Comparison of ENCODE assay signal across 23 cellular contexts in the genomic region with DNA sequence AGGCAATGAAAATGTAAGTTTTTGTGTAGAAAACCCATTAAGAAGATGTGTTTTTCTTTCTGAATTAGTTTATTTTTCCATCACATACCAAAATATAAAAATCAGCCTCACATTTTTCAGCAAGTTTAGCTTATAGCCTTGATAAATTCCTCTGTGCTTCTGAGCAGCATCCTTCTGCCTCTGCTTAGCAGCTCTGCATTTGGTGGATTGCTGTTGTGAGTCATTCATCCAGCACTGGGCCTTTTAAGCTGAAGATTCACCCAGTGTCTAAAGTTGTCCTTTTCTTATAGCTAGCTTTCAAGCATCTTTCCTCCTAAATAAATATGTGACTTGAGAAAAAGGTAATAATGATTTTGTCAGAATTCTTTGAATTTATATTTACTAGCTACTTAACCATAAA.
A peak's percentile ranks its signal among the peaks of the same experiment; 100 is the strongest.
DNase-seq lines count a peak whose midpoint lies in the region; ATAC-seq, FAIRE-seq and TF ChIP-seq lines count a peak whose summit lies in the region.
"Had no signal": no experiment of that assay in that cellular context is flagged by ENCODE, and none has a peak within 500 bp of the region (broad histone marks: within the 10 kb centered on the region; RNA-seq: fewer than 3 reads in every experiment).

No MANE protein-coding gene starts in this region.

- TF ChIP-seq CTCF in choroid plexus epithelial cell (conservative IDR thresholded peaks at IDR 0.05; ENCODE audit: low read depth, low read length) = no peak
- TF ChIP-seq CTCF in keratinocyte (optimal IDR thresholded peaks at IDR 0.05 in 1 of 3, IDR thresholded peaks at IDR 0.05 in 1 of 3, conservative IDR thresholded peaks at IDR 0.05 in 1 of 3; ENCODE audit: extremely low read depth in 1 of 3, insufficient read depth in 2 of 3, low read length in 3 of 3) = no peak

- no peaks in the 10 kb centered on the region for H3K4me1 Mint-ChIP-seq in immature natural killer cell

- H3K9me1 ChIP-seq in keratinocyte (ENCODE audit: control insufficient read depth, extremely low read depth, insufficient read depth, low read length) = no peaks in the 10 kb centered on the region

- no peak overlapping the region for H2AFZ ChIP-seq in keratinocyte (ENCODE audit: control insufficient read depth, low read length)

- no peak overlapping the region for H3K4me3 Mint-ChIP-seq in immature natural killer cell
- H3K4me3 Mint-ChIP-seq: activated T-cell treated with anti-CD3 and anti-CD28 coated beads, Interleukin-2, amount 50 U/mL, for 4 hours; nephron had no signal

- no peaks in the 10 kb centered on the region for H3K27me3 ChIP-seq in keratinocyte (ENCODE audit: control insufficient read depth, extremely low read depth, insufficient read depth, low read length)
- H3K27me3 ChIP-seq: ascending aorta had no signal

- peaks cover 24 to 41% (median 31%) of the 10 kb centered on the region in 3 donors for H3K36me3 Mint-ChIP-seq in immature natural killer cell

- no peaks in the 10 kb centered on the region for H3K9me3 Mint-ChIP-seq in immature natural killer cell
- H3K9me3 Mint-ChIP-seq: activated T-cell treated with anti-CD3 and anti-CD28 coated beads, Interleukin-2, amount 50 U/mL, for 4 hours; nephron had no signal

- H3K4me1 ChIP-seq in keratinocyte (ENCODE audit: control insufficient read depth, extremely low read depth, insufficient read depth, low read length) = peaks cover 26% of the 10 kb centered on the region
- H3K4me1 ChIP-seq: ascending aorta, left ventricle myocardium inferior, prostate gland had no signal

- no peak overlapping the region for H3K9ac ChIP-seq in keratinocyte (ENCODE audit: control insufficient read depth, extremely low read depth, insufficient read depth, low read length)

- DNase-seq in AG08396 (ENCODE audit: low spot score) (peak; percentile 42), RKO (ENCODE audit: low spot score) (peak; percentile 22), choroid plexus epithelial cell (ENCODE audit: low read depth) (peak; percentile 70), keratinocyte (ENCODE audit: low read depth, low spot score) (no peak), globus pallidus (ENCODE audit: low spot score) (no peak), immature natural killer cell (no peak)
- no peak for DNase-seq in effector CD8-positive, alpha-beta T cell (lab: John Stamatoyannopoulos, UW)
- DNase-seq: activated naive CD4-positive, alpha-beta T cell treated with anti-CD3 and anti-CD28 coated beads, Interleukin-2, amount 50 U/mL, for 16 hours; activated T-cell treated with anti-CD3 and anti-CD28 coated beads, Interleukin-2, amount 50 U/mL, for 4 hours; cerebellar nuclear complex; effector CD4-positive, alpha-beta T cell; H7; left ventricle myocardium inferior; midbrain; NCI-H1092 treated with DMSO at 0.1 percent for 48 hours; NCI-H510A treated with DMSO at 0.1 percent for 48 hours had no signal

- no peaks in the 10 kb centered on the region for H4K20me1 ChIP-seq in keratinocyte (ENCODE audit: control insufficient read depth, extremely low read depth, insufficient read depth, low read length)

- ATAC-seq in GM21825 (IDR thresholded peaks at IDR 0.05; ENCODE audit: unreplicated experiment) = no peak
- ATAC-seq: A549; activated T-cell treated with anti-CD3 and anti-CD28 coated beads, Interleukin-2, amount 50 U/mL, for 4 hours had no signal

- H3K4me2 ChIP-seq in keratinocyte (ENCODE audit: control insufficient read depth, extremely low read depth, insufficient read depth, low read depth, low read length) = no peak overlapping the region
- H3K4me2 ChIP-seq: A549 had no signal

- dilution Hi-C loops in keratinocyte (cut with MboI; ENCODE audit: extremely low pct_ligation_motif_present, low sequenced_read_pairs) = no loop called here

- no peaks in the 10 kb centered on the region for H3K79me2 ChIP-seq in keratinocyte (ENCODE audit: control insufficient read depth, insufficient read depth, low read length)

- FAIRE-seq in keratinocyte (lab: Jason Lieb, UNC) = peak; percentile 26
- FAIRE-seq: A549, GM18507 had no signal

- H3K27ac ChIP-seq in keratinocyte (ENCODE audit: control insufficient read depth, insufficient read depth, low read length) = no peak overlapping the region
- H3K27ac ChIP-seq: A549, ascending aorta, C4-2B, left ventricle myocardium inferior, prostate gland had no signal

- H3K4me3 ChIP-seq in choroid plexus epithelial cell (ENCODE audit: low read depth, low read length) = no peak overlapping the region
- H3K4me3 ChIP-seq in keratinocyte (ENCODE audit: control insufficient read depth in 2 of 3, extremely low read depth in 1 of 3, insufficient read depth in 2 of 3, low read depth in 1 of 3, low read length in 3 of 3) = no peak overlapping the region
- H3K4me3 ChIP-seq: A549, ascending aorta, left ventricle myocardium inferior, prostate gland had no signal

- no peaks in the 10 kb centered on the region for H3K9me3 ChIP-seq in keratinocyte (ENCODE audit: control insufficient read depth, low read depth, low read length)
- H3K9me3 ChIP-seq: A549, ascending aorta, left ventricle myocardium inferior, prostate gland had no signal

- peaks cover 6 to 12% of the 10 kb centered on the region in 2 experiments for H3K36me3 ChIP-seq in keratinocyte (ENCODE audit: control insufficient read depth in 2 of 2, extremely low read depth in 1 of 2, insufficient read depth in 2 of 2, low read length in 2 of 2)

- H3K27me3 Mint-ChIP-seq in immature natural killer cell (ENCODE audit: low read depth in 3 of 3) = peaks cover 0 to 2% (median 0%) of the 10 kb centered on the region in 3 donors

- peak overlapping the region in 1 of 6 donors; percentile 45 for H3K27ac Mint-ChIP-seq in immature natural killer cell
- H3K27ac Mint-ChIP-seq: nephron had no signal

Comparison
In these comparisons a context has a peak if more than half of its experiments do, and no peak if none do; other contexts are left out.
1. DNase-seq: peak in AG08396 (single experiment), RKO (single experiment) and choroid plexus epithelial cell (single experiment); none in keratinocyte (single experiment), globus pallidus (single experiment), effector CD8-positive, alpha-beta T cell (single experiment) and immature natural killer cell (0 of 3).